In the genomic region with DNA sequence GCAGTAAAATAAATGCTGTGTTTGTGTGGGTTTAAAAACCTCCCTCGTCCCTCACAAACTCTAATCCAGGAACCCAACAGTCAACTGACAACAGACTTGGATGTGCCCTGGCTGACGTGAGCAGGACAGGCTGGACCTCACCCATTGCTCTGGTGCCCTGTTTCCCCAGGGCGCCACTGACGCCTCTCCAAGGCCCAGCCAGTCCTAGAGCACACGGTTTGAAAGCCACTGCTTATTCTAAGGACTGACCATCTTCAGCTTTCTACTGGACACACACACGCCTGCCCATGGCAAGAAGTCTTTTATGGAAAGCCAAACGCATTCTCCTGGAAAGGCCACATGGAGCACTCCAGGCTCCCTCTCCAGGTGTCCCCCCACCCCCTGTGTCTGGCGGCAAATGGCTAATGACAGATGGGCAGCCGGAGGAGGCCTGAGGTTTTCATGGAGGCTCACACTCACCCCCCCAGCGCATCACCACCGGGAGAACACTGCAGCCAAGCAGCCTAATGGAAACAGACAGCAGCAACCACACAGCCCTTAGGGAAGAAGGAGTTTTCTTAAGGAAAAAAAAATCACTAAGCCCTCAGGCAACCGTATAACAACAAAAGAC, we compare ENCODE assay signal across 1 cellular context.
TF ChIP-seq lines count a peak whose summit lies in the region.

No MANE protein-coding gene starts in this region.

TF ChIP-seq in H1, 55 proteins besides CTCF, POLR2A, EP300 and RAD21:
- no peak for TF ChIP-seq NANOG (IDR thresholded peaks at IDR 0.05; ENCODE audit: insufficient read depth, low read depth, low read length, poor library complexity, severe bottlenecking)
- TF ChIP-seq RNF2 (IDR thresholded peaks at IDR 0.05; ENCODE audit: borderline replicate concordance, low read depth, low read length, missing control alignments, poor library complexity, severe bottlenecking): no peak
- no peak for TF ChIP-seq KDM5A (IDR thresholded peaks at IDR 0.05; ENCODE audit: low read length)
- no peak for TF ChIP-seq CEBPB (IDR thresholded peaks at IDR 0.05; ENCODE audit: low read depth, low read length)
- no peak for TF ChIP-seq RXRA (IDR thresholded peaks at IDR 0.05; ENCODE audit: insufficient read depth, low read depth, low read length)
- no peak for TF ChIP-seq TEAD4 (IDR thresholded peaks at IDR 0.05; ENCODE audit: low read depth, low read length)
- no peak for TF ChIP-seq BACH1 (IDR thresholded peaks at IDR 0.05; ENCODE audit: low read length)
- no peak for TF ChIP-seq TAF1 (IDR thresholded peaks at IDR 0.05; ENCODE audit: low read depth, low read length)
- no peak for TF ChIP-seq TCF12 (IDR thresholded peaks at IDR 0.05; ENCODE audit: low read depth, low read length)
